In genomic region chr15:46146002-46146401, GRCh38 we compare ENCODE assay signal across 18 cellular contexts.
DNase-seq lines count a peak whose midpoint lies in the region; ATAC-seq and TF ChIP-seq lines count a peak whose summit lies in the region.
"Had no signal": no experiment of that assay in that cellular context is flagged by ENCODE, and none has a peak within 500 bp of the region (broad histone marks: within the 10 kb centered on the region; RNA-seq: fewer than 3 reads in every experiment).

No MANE protein-coding gene starts in this region.

- H3K4me1 ChIP-seq in BLaER1 (no peaks in the 10 kb centered on the region), upper lobe of left lung (no peaks in the 10 kb centered on the region)

- H3K4me2 ChIP-seq in BLaER1: no peak overlapping the region
- H3K4me2 ChIP-seq: GM23338 had no signal

- H3K27ac ChIP-seq in BLaER1: no peak overlapping the region
- no peak overlapping the region for H3K27ac ChIP-seq in upper lobe of left lung
- H3K27ac ChIP-seq in caudate nucleus (ENCODE audit: low read depth, low read length): no peak overlapping the region
- H3K27ac ChIP-seq: 22Rv1 had no signal

- no peak for TF ChIP-seq CTCF in upper lobe of left lung (IDR thresholded peaks at IDR 0.05)

- no peak for DNase-seq in sciatic nerve (ENCODE audit: low spot score)
- DNase-seq in upper lobe of left lung: no peak
- no peak for DNase-seq in NCI-H2029 (lab: John Stamatoyannopoulos, UW)
- DNase-seq in caudate nucleus (lab: John Stamatoyannopoulos, UW): no peak
- no peak for DNase-seq in activated naive CD4-positive, alpha-beta T cell treated with Interleukin-2 at 50 U/mL for 16 hours
- DNase-seq: ACHN, AML-193, BE2C, C1 segment of cervical spinal cord, Calu3, COR-L47, DMS79 treated with DMSO at 0.1 percent for 48 hours, GF-D8, H9 had no signal

- H3K4me3 ChIP-seq in BLaER1 (0 out of 2 replicates have a peak overlapping the region, but pooled peaks have one; percentile 7), upper lobe of left lung (no peak overlapping the region)
- H3K4me3 ChIP-seq: GM23338 had no signal

- H3K27me3 ChIP-seq in BLaER1 (no peaks in the 10 kb centered on the region), upper lobe of left lung (no peaks in the 10 kb centered on the region)
- H3K27me3 ChIP-seq: BE2C had no signal

- no peaks in the 10 kb centered on the region for H4K20me1 ChIP-seq in BLaER1

- TF ChIP-seq POLR2A in upper lobe of left lung (IDR thresholded peaks at IDR 0.05): no peak

- peaks cover 31% of the 10 kb centered on the region for H3K9me3 ChIP-seq in BLaER1
- peaks cover 0 to 15% (median 0%) of the 10 kb centered on the region in 4 donors for H3K9me3 ChIP-seq in upper lobe of left lung
- H3K9me3 ChIP-seq: BE2C had no signal

- H3K36me3 ChIP-seq in BLaER1: peaks cover 7% of the 10 kb centered on the region; the same call in 1 of the 2 replicates
- H3K36me3 ChIP-seq in upper lobe of left lung: no peaks in the 10 kb centered on the region
- H3K36me3 ChIP-seq: BE2C had no signal

- 67 to 71% methylated on average over 1 to 3 of the region's 3 CpGs for WGBS in upper lobe of left lung, 2 donors

- no peak overlapping the region for H3K9ac ChIP-seq in BLaER1

- intact Hi-C loops in sciatic nerve (cut with DNase I): no loop called here

- TF ChIP-seq EP300 in upper lobe of left lung (IDR thresholded peaks at IDR 0.05): no peak

- ATAC-seq in sciatic nerve (peak; percentile 24), upper lobe of left lung (ENCODE audit: low FRiP score in 2 of 2) (peak; percentile 28 to 57)
- ATAC-seq: GM23338, HCT116 had no signal
